In the genomic region with DNA sequence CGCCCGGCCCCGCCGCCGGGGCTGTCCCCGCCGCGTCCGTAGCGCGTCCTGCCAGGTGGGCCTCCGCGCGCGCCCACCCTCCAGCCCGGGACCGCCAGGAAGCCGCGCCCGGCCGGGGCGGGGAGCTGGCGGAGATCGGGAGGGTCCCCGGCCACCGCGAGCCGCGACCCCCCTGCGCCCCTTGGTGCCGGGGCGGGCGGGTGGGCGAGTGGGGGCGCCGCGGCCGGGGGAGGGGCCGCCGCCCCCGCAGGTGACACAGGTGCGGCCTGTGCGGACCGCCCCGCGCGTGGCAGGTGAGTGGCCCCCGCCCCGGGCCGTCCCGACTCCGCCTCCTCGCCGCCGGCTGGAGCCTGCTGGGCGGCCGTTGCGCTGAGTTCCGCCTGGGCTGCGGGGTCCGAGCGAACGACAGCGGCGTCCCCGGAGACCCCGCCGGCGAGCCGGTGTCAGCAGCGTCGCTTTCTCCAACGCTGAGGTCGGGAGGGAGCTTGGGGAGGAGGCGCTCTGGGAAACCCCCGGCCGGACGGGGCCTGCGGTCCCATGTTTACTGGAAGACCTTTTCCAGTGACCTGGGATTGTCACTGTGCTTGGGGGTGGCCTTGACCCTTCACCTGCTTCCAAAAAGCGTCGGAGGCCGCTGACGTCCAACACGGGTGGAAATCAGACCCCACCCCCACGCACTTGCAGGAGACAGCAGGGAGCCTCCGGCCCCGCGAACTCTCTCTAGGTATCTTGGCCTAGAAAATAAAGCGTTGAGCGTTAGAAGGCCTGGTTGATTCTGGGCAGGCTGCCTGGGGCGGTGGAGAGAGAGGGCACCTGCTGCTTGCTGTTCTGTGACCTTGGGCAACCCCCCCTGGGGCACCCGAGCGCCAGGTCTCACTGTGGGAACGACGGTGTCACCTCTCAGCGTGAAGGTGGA, we compare ENCODE assay signal across 8 cellular contexts. TPM values are rescaled to one million over a fixed set of nuclear protein-coding genes. Genes with fewer than 3 reads are reported as not detected.
DNase-seq lines count a peak whose midpoint lies in the region; ATAC-seq and TF ChIP-seq lines count a peak whose summit lies in the region.

No MANE protein-coding gene starts in this region.

- CTCF ChIA-PET in mammary epithelial cell (lab: Charles Lee; ENCODE audit: low non-redundant PET): no interaction called here

- no peaks in the 10 kb centered on the region for H3K9me3 ChIP-seq in T-helper 17 cell (ENCODE audit: control insufficient read depth, low read length, poor library complexity, severe bottlenecking)
- H3K9me3 ChIP-seq in mammary epithelial cell (replicated peaks; ENCODE audit: insufficient read depth, low read length): no peaks in the 10 kb centered on the region

- 20% methylated on average over 11 of the region's 96 CpGs for WGBS in mammary epithelial cell (ENCODE audit: low coverage, missing lambda C conversion rate)

- ATAC-seq in HG03039 (IDR thresholded peaks at IDR 0.05; ENCODE audit: unreplicated experiment): peak; percentile 59
- peak; percentile 57 for ATAC-seq in T-helper 17 cell

- peak overlapping the region; percentile 70 for H3K27ac Mint-ChIP-seq in T-helper 17 cell

- H3K79me2 ChIP-seq in mammary epithelial cell (ENCODE audit: insufficient read depth, low read length): peaks cover 42% of the 10 kb centered on the region

- no peaks in the 10 kb centered on the region for H3K27me3 ChIP-seq in mammary epithelial cell (ENCODE audit: insufficient read depth, low read length)

- H3K4me1 ChIP-seq in mammary epithelial cell (ENCODE audit: insufficient read depth, low read length): peaks cover 38% of the 10 kb centered on the region

- no TSS peak for BruUV-seq in mammary epithelial cell (replicated peaks; lab: Mats Ljungman, UMichigan)

- TF ChIP-seq CTCF in mammary epithelial cell (conservative IDR thresholded peaks at IDR 0.05 in 1 of 2, IDR thresholded peaks at IDR 0.05 in 1 of 2; ENCODE audit: extremely low read depth in 1 of 2, insufficient read depth in 1 of 2, low read depth in 1 of 2, low read length in 2 of 2): no peak

- peak overlapping the region; percentile 53 to 75 (median 62) for H3K4me3 ChIP-seq in mammary epithelial cell (replicated peaks in 1 of 3; ENCODE audit: insufficient read depth in 1 of 3, low read depth in 2 of 3, low read length in 3 of 3)

- peaks cover 5% of the 10 kb centered on the region for H3K36me3 ChIP-seq in mammary epithelial cell (ENCODE audit: insufficient read depth, low read length)

- H3K27me3 Mint-ChIP-seq in T-helper 17 cell: no peaks in the 10 kb centered on the region

- intact Hi-C loops in mammary epithelial cell (cut with micrococcal nuclease): no loop called here

- H3K36me3 Mint-ChIP-seq in T-helper 17 cell (ENCODE audit: low read depth): peaks cover 9% of the 10 kb centered on the region

- H3K4me2 ChIP-seq in mammary epithelial cell (ENCODE audit: insufficient read depth, low read depth, low read length): peak overlapping the region; percentile 90

- peak overlapping the region; percentile 43 for H3K27ac ChIP-seq in mammary epithelial cell (ENCODE audit: insufficient read depth, low read depth, low read length)

- peak; percentile 4 to 19 for DNase-seq in stimulated activated CD4-positive, alpha-beta T cell treated with anti-CD3 and anti-CD28 coated beads, Interleukin-12 subunit alpha, Interleukin-12 subunit beta, amount 100 ng/mL, for 24 hours (ENCODE audit: low read depth in 2 of 2)
- DNase-seq in stimulated activated CD4-positive, alpha-beta T cell treated with anti-CD3 and anti-CD28 coated beads, Interleukin-2, amount 100 ng/mL, for 48 hours: no peak
- peak; percentile 10 to 46 (median 38) for DNase-seq in T-helper 17 cell
- DNase-seq in mammary epithelial cell: peak; percentile 32
- peak; percentile 45 for DNase-seq in kidney tubule cell (ENCODE audit: low spot score)
- DNase-seq in stimulated activated CD4-positive, alpha-beta T cell treated with anti-CD3 and anti-CD28 coated beads, Interleukin-4, amount 100 ng/mL, for 4 hours: peak; percentile 30 to 48
- no peak for DNase-seq in NCI-H1930 (lab: John Stamatoyannopoulos, UW)

- in situ Hi-C loops in mammary epithelial cell (cut with MboI; ENCODE audit: low sequenced_read_pairs in 2 of 2): no loop called here

- no peaks in the 10 kb centered on the region for H4K20me1 ChIP-seq in mammary epithelial cell (ENCODE audit: insufficient read depth, low read length)

- H3K9ac ChIP-seq in mammary epithelial cell (ENCODE audit: insufficient read depth, low read length): peak overlapping the region; percentile 40

- peak overlapping the region; percentile 83 for H3K4me3 Mint-ChIP-seq in T-helper 17 cell

- dilution Hi-C loops in mammary epithelial cell (cut with HindIII; ENCODE audit: low sequenced_read_pairs): no loop called here

- peak overlapping the region; percentile 95 for H2AFZ ChIP-seq in mammary epithelial cell (ENCODE audit: low read depth, low read length)

- peaks cover 37% of the 10 kb centered on the region for H3K4me1 Mint-ChIP-seq in T-helper 17 cell

RNA-seq across cellular contexts. Expression of a gene that starts 0.5 kb away (rescaled TPM):
- total RNA-seq in T-helper 17 cell: 10 to 100 TPM; 68.1 to 78.2 TPM
- total RNA-seq in mammary epithelial cell: 100 to 1,000 TPM in 1 of 2 donors, 10 to 100 TPM in 1; 52.9 to 103 TPM
- polyA plus RNA-seq in mammary epithelial cell: 38.8 TPM
- polyA minus RNA-seq in mammary epithelial cell: 35.9 TPM

RNA-seq across cellular contexts. Expression of a gene that starts 31.0 kb away (rescaled TPM):
- total RNA-seq in T-helper 17 cell (100 to 1,000 TPM; 287 to 328 TPM), mammary epithelial cell (100 to 1,000 TPM in 1 of 2 donors, 10 to 100 TPM in 1; 79.2 to 202 TPM)
- polyA plus RNA-seq in mammary epithelial cell: 190 TPM
- 217 TPM for polyA minus RNA-seq in mammary epithelial cell

RNA-seq across cellular contexts. Expression of a gene that starts 50.9 kb away (rescaled TPM):
- total RNA-seq in T-helper 17 cell (100 to 1,000 TPM; 169 to 221 TPM), mammary epithelial cell (100 to 1,000 TPM in 1 of 2 donors, 10 to 100 TPM in 1; 60.5 to 111 TPM)
- 82.9 TPM for polyA plus RNA-seq in mammary epithelial cell
- polyA minus RNA-seq in mammary epithelial cell: 390 TPM

Comparison
In these comparisons a context has a peak if more than half of its experiments do, and no peak if none do; other contexts are left out.
1. DNase-seq: peak in stimulated activated CD4-positive, alpha-beta T cell treated with anti-CD3 and anti-CD28 coated beads, Interleukin-12 subunit alpha, Interleukin-12 subunit beta, amount 100 ng/mL, for 24 hours (2 of 2), T-helper 17 cell (3 of 3), mammary epithelial cell (single experiment), kidney tubule cell (single experiment) and stimulated activated CD4-positive, alpha-beta T cell treated with anti-CD3 and anti-CD28 coated beads, Interleukin-4, amount 100 ng/mL, for 4 hours (2 of 2); none in stimulated activated CD4-positive, alpha-beta T cell treated with anti-CD3 and anti-CD28 coated beads, Interleukin-2, amount 100 ng/mL, for 48 hours (0 of 2) and NCI-H1930 (0 of 2).